ENCODE assay signal across 15 cellular contexts in the genomic region with DNA sequence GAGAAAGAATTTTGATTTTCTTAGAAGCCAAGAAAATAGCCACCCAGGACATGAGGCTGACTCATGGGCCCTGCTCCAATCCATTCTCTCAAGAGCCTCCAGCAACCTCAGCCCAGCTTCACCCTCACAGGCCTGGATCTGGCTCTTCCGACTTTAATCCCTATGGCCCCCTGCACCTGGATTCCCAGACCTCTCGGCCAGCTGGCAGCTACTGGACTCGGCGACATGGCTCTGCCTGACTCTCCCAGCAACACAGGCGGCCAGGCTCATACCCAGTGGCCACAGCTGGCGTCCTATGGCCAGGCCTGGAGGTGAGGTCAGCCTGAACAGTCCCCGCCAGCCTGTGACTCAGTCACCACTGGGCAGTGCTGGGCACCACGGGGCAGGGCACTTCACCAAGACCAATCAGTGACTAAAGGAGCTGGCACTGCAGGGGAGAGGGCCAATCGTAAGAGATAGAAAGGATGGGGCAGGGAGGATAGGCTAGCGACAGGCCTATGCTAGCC. TPM values are rescaled to one million over a fixed set of nuclear protein-coding genes. Genes with fewer than 3 reads are reported as not detected.
DNase-seq lines count a peak whose midpoint lies in the region; ATAC-seq and TF ChIP-seq lines count a peak whose summit lies in the region.
"Had no signal": no experiment of that assay in that cellular context is flagged by ENCODE, and none has a peak within 500 bp of the region (broad histone marks: within the 10 kb centered on the region; RNA-seq: fewer than 3 reads in every experiment).

No MANE protein-coding gene starts in this region.

- no peaks in the 10 kb centered on the region for H3K4me1 Mint-ChIP-seq in activated naive CD4-positive, alpha-beta T cell treated with anti-CD3 and anti-CD28 coated beads for 36 hours (ENCODE audit: low read depth)
- no peaks in the 10 kb centered on the region for H3K4me1 Mint-ChIP-seq in activated naive CD4-positive, alpha-beta T cell treated with anti-CD3 and anti-CD28 coated beads, Interleukin-2, amount 10 ng/mL, durations not matched to agents 7 days and 5 days
- H3K4me1 Mint-ChIP-seq: stimulated activated effector memory CD8-positive, alpha-beta T cell treated with anti-CD3 and anti-CD28 coated beads, Interleukin-12 subunit alpha, Interleukin-12 subunit beta, amount 100 ng/mL, for 72 hours had no signal

- no peak overlapping the region for H3K4me3 Mint-ChIP-seq in activated naive CD4-positive, alpha-beta T cell treated with anti-CD3 and anti-CD28 coated beads for 36 hours
- H3K4me3 Mint-ChIP-seq in activated naive CD4-positive, alpha-beta T cell treated with anti-CD3 and anti-CD28 coated beads, Interleukin-2, amount 10 ng/mL, durations not matched to agents 7 days and 5 days: no peak overlapping the region
- H3K4me3 Mint-ChIP-seq: stimulated activated effector memory CD8-positive, alpha-beta T cell treated with anti-CD3 and anti-CD28 coated beads, Interleukin-12 subunit alpha, Interleukin-12 subunit beta, amount 100 ng/mL, for 72 hours had no signal

- H3K27me3 ChIP-seq in body of pancreas (no peaks in the 10 kb centered on the region), upper lobe of right lung (no peaks in the 10 kb centered on the region)

- H3K4me1 ChIP-seq in body of pancreas (peaks cover 14% of the 10 kb centered on the region), upper lobe of right lung (no peaks in the 10 kb centered on the region)

- intact Hi-C loops in activated naive CD4-positive, alpha-beta T cell treated with anti-CD3 and anti-CD28 coated beads for 36 hours (cut with micrococcal nuclease): no loop called here
- intact Hi-C loops in body of pancreas (cut with DNase I): no loop called here
- intact Hi-C loops in upper lobe of right lung (cut with DNase I): no loop called here

- peaks cover 7% of the 10 kb centered on the region for H3K9me3 Mint-ChIP-seq in activated naive CD4-positive, alpha-beta T cell treated with anti-CD3 and anti-CD28 coated beads for 36 hours
- peaks cover 6% of the 10 kb centered on the region for H3K9me3 Mint-ChIP-seq in activated naive CD4-positive, alpha-beta T cell treated with anti-CD3 and anti-CD28 coated beads, Interleukin-2, amount 10 ng/mL, durations not matched to agents 7 days and 5 days
- H3K9me3 Mint-ChIP-seq: stimulated activated effector memory CD8-positive, alpha-beta T cell treated with anti-CD3 and anti-CD28 coated beads, Interleukin-12 subunit alpha, Interleukin-12 subunit beta, amount 100 ng/mL, for 72 hours had no signal

- no peak for TF ChIP-seq CTCF in body of pancreas (IDR thresholded peaks at IDR 0.05)
- TF ChIP-seq CTCF in upper lobe of right lung (IDR thresholded peaks at IDR 0.05): no peak

- no peak overlapping the region for H3K27ac ChIP-seq in body of pancreas
- H3K27ac ChIP-seq in upper lobe of right lung: no peak overlapping the region
- H3K27ac ChIP-seq: KMS-11, VCaP had no signal

- peaks cover 4% of the 10 kb centered on the region for H3K27me3 Mint-ChIP-seq in activated naive CD4-positive, alpha-beta T cell treated with anti-CD3 and anti-CD28 coated beads for 36 hours (ENCODE audit: low read depth)
- peaks cover 41% of the 10 kb centered on the region for H3K27me3 Mint-ChIP-seq in activated naive CD4-positive, alpha-beta T cell treated with anti-CD3 and anti-CD28 coated beads, Interleukin-2, amount 10 ng/mL, durations not matched to agents 7 days and 5 days

- no peak overlapping the region for H3K4me3 ChIP-seq in body of pancreas
- no peak overlapping the region for H3K4me3 ChIP-seq in upper lobe of right lung
- H3K4me3 ChIP-seq: lung had no signal

- TF ChIP-seq POLR2A in body of pancreas (IDR thresholded peaks at IDR 0.05): no peak

- H3K27ac Mint-ChIP-seq in activated naive CD4-positive, alpha-beta T cell treated with anti-CD3 and anti-CD28 coated beads for 36 hours: no peak overlapping the region
- H3K27ac Mint-ChIP-seq in activated naive CD4-positive, alpha-beta T cell treated with anti-CD3 and anti-CD28 coated beads, Interleukin-2, amount 10 ng/mL, durations not matched to agents 7 days and 5 days: no peak overlapping the region
- H3K27ac Mint-ChIP-seq: stimulated activated effector memory CD8-positive, alpha-beta T cell treated with anti-CD3 and anti-CD28 coated beads, Interleukin-12 subunit alpha, Interleukin-12 subunit beta, amount 100 ng/mL, for 72 hours had no signal

- 81 to 96% methylated on average over 4 to 10 of the region's 10 CpGs for WGBS in body of pancreas, 2 donors

- peak; percentile 2 for DNase-seq in activated naive CD4-positive, alpha-beta T cell treated with anti-CD3 and anti-CD28 coated beads for 36 hours
- DNase-seq in activated naive CD4-positive, alpha-beta T cell treated with anti-CD3 and anti-CD28 coated beads, Interleukin-2, amount 10 ng/mL, durations not matched to agents 7 days and 5 days: no peak
- DNase-seq in body of pancreas (peak in 3 of 4 donors; percentile 1 to 8 (median 6)), midbrain (lab: John Stamatoyannopoulos, UW) (peak; percentile 36), upper lobe of right lung (peak; percentile 57)
- no peak for DNase-seq in NK-92 treated with Interleukin-12 subunit alpha and Interleukin-12 subunit beta, amount 100 ng/mL, for 24 hours (lab: John Stamatoyannopoulos, UW)
- DNase-seq in activated CD4-positive, alpha-beta T cell treated with anti-CD3 and anti-CD28 coated beads, Interleukin-2, amount 50 U/mL, for 48 hours: no peak
- DNase-seq: DND-41, NCI-H187, NCI-H774 had no signal

- no peaks in the 10 kb centered on the region for H3K36me3 ChIP-seq in body of pancreas (replicated peaks in 1 of 2; ENCODE audit: insufficient read depth in 1 of 2, low read depth in 2 of 2)
- H3K36me3 ChIP-seq in upper lobe of right lung: no peaks in the 10 kb centered on the region

- no peak for ATAC-seq in body of pancreas
- peak; percentile 8 for ATAC-seq in upper lobe of right lung
- ATAC-seq in GM21528 (IDR thresholded peaks at IDR 0.05; ENCODE audit: low FRiP score, unreplicated experiment): no peak
- ATAC-seq: stimulated activated effector memory CD8-positive, alpha-beta T cell treated with anti-CD3 and anti-CD28 coated beads, Interleukin-12 subunit alpha, Interleukin-12 subunit beta, amount 100 ng/mL, for 72 hours had no signal

- CTCF ChIA-PET in activated naive CD4-positive, alpha-beta T cell treated with anti-CD3 and anti-CD28 coated beads for 36 hours (lab: Charles Lee): interaction anchor here (6.3 kb wide), 1 partner anchor 13 kb away, joined by 52 read pairs; no protein-coding TSS in a partner anchor
- CTCF ChIA-PET in activated naive CD4-positive, alpha-beta T cell treated with anti-CD3 and anti-CD28 coated beads, Interleukin-2, amount 10 ng/mL, durations not matched to agents 7 days and 5 days (lab: Charles Lee): interaction anchor here (1.3 to 2.8 kb wide), 2 partner anchors 13 to 21 kb away, joined by 3 to 21 read pairs; no protein-coding TSS in a partner anchor

- no peaks in the 10 kb centered on the region for H3K36me3 Mint-ChIP-seq in activated naive CD4-positive, alpha-beta T cell treated with anti-CD3 and anti-CD28 coated beads for 36 hours (ENCODE audit: low read depth)
- no peaks in the 10 kb centered on the region for H3K36me3 Mint-ChIP-seq in activated naive CD4-positive, alpha-beta T cell treated with anti-CD3 and anti-CD28 coated beads, Interleukin-2, amount 10 ng/mL, durations not matched to agents 7 days and 5 days
- H3K36me3 Mint-ChIP-seq: stimulated activated effector memory CD8-positive, alpha-beta T cell treated with anti-CD3 and anti-CD28 coated beads, Interleukin-12 subunit alpha, Interleukin-12 subunit beta, amount 100 ng/mL, for 72 hours had no signal

- H3K9me3 ChIP-seq in body of pancreas (no peaks in the 10 kb centered on the region), upper lobe of right lung (no peaks in the 10 kb centered on the region)

RNA-seq across cellular contexts. Expression of a gene that starts 6.2 kb away (rescaled TPM):
- not detected for total RNA-seq in activated naive CD4-positive, alpha-beta T cell treated with anti-CD3 and anti-CD28 coated beads for 36 hours
- total RNA-seq in body of pancreas: 1 to 10 TPM; 4.2 to 4.3 TPM
- total RNA-seq in upper lobe of right lung: 7.4 TPM

RNA-seq across cellular contexts. Expression of a gene that starts 23.6 kb away (rescaled TPM):
- total RNA-seq in activated naive CD4-positive, alpha-beta T cell treated with anti-CD3 and anti-CD28 coated beads for 36 hours: under 1 TPM; 0.47 to 0.74 TPM
- total RNA-seq in body of pancreas: 10 to 100 TPM; 32.3 to 57.9 TPM
- 79.0 TPM for total RNA-seq in upper lobe of right lung

RNA-seq across cellular contexts. Expression of a gene that starts 42.9 kb away (rescaled TPM):
- 1 to 10 TPM; 1.9 to 2.0 TPM for total RNA-seq in activated naive CD4-positive, alpha-beta T cell treated with anti-CD3 and anti-CD28 coated beads for 36 hours
- total RNA-seq in body of pancreas: not detected
- total RNA-seq in upper lobe of right lung: 1.8 TPM

Comparison
In these comparisons a context has a peak if more than half of its experiments do, and no peak if none do; other contexts are left out.
1. DNase-seq: peak in activated naive CD4-positive, alpha-beta T cell treated with anti-CD3 and anti-CD28 coated beads for 36 hours (single experiment), body of pancreas (3 of 4), midbrain (single experiment) and upper lobe of right lung (single experiment); none in activated naive CD4-positive, alpha-beta T cell treated with anti-CD3 and anti-CD28 coated beads, Interleukin-2, amount 10 ng/mL, durations not matched to agents 7 days and 5 days (single experiment), NK-92 treated with Interleukin-12 subunit alpha and Interleukin-12 subunit beta, amount 100 ng/mL, for 24 hours (single experiment) and activated CD4-positive, alpha-beta T cell treated with anti-CD3 and anti-CD28 coated beads, Interleukin-2, amount 50 U/mL, for 48 hours (0 of 2).
2. RNA of a gene that starts 23.6 kb away (total RNA-seq): 79.0 TPM in upper lobe of right lung (single experiment) and 32.3 to 57.9 TPM in body of pancreas; 0.47 to 0.74 TPM in activated naive CD4-positive, alpha-beta T cell treated with anti-CD3 and anti-CD28 coated beads for 36 hours; every median in the first group is over 10 times any median in the second.